Comparison of ENCODE assay signal across 2 cellular contexts in the genomic region with DNA sequence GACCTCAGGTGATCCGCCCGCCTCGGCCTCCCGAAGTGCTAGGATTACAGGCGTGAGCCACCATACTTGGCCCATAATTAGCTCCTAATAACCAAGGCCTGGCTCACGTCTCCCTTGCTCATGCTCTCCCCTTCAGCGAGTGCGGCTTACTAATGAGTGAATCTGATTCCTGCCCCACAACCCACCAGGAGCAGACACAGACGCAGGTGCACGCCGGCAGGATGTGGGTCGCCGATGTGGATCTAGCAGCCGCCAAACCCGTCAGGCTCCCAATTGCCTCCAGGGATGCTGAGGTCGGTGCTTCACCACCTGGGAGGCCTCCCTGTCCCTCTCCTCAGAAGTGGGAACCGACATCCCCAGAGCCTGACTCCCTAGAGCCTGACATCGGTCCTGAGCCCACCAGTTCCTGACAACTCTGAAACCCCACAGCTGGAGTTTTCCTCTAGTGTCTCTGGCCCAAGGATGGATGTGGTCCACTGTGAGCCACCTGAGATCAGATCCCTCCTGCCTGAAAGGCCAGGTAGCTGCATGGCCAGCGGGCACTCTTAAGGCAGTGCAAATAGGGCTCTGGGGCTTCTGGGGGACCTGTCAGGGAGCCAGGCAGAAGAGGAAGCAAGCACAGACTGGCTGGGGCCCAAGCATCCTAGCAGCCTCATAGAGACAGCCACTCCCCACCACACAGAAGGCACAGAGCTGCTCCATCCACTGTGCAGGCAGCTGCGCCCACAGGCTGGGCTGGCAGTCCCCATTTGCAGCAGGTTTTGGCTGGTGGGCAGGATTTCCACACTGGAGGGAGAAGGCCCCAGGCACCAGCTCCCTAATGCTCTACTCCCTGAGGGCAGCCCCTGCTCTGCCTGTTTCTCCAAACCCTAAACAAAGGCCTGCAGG.
TF ChIP-seq lines count a peak whose summit lies in the region.

No MANE protein-coding gene starts in this region.

TF ChIP-seq in SK-N-SH, 30 proteins besides CTCF, POLR2A, EP300 and RAD21 (continued from another document):
- TF ChIP-seq, protein P1, sequence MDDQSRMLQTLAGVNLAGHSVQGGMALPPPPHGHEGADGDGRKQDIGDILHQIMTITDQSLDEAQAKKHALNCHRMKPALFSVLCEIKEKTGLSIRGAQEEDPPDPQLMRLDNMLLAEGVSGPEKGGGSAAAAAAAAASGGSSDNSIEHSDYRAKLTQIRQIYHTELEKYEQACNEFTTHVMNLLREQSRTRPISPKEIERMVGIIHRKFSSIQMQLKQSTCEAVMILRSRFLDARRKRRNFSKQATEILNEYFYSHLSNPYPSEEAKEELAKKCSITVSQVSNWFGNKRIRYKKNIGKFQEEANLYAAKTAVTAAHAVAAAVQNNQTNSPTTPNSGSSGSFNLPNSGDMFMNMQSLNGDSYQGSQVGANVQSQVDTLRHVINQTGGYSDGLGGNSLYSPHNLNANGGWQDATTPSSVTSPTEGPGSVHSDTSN (IDR thresholded peaks at IDR 0.05): no peak
- TF ChIP-seq TAF1 (IDR thresholded peaks at IDR 0.05; ENCODE audit: borderline replicate concordance, low read depth, low read length): no peak
- no peak for TF ChIP-seq FOXM1 (IDR thresholded peaks at IDR 0.05; ENCODE audit: low read depth)

TF ChIP-seq in SK-N-SH treated with all-trans-retinoic acid at 6 μM for 48 hours, 23 proteins besides CTCF, POLR2A, EP300 and RAD21:
- no peak for TF ChIP-seq TSHZ2 (CRISPR knock-in tag; IDR thresholded peaks at IDR 0.05)
- no peak for TF ChIP-seq SNAI2 (CRISPR knock-in tag; IDR thresholded peaks at IDR 0.05)
- TF ChIP-seq CSDC2 (CRISPR knock-in tag; IDR thresholded peaks at IDR 0.05): no peak
- TF ChIP-seq, protein P2, sequence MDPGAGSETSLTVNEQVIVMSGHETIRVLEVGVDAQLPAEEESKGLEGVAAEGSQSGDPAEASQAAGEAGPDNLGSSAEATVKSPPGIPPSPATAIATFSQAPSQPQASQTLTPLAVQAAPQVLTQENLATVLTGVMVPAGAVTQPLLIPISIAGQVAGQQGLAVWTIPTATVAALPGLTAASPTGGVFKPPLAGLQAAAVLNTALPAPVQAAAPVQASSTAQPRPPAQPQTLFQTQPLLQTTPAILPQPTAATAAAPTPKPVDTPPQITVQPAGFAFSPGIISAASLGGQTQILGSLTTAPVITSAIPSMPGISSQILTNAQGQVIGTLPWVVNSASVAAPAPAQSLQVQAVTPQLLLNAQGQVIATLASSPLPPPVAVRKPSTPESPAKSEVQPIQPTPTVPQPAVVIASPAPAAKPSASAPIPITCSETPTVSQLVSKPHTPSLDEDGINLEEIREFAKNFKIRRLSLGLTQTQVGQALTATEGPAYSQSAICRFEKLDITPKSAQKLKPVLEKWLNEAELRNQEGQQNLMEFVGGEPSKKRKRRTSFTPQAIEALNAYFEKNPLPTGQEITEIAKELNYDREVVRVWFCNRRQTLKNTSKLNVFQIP (CRISPR knock-in tag; IDR thresholded peaks at IDR 0.05; ENCODE audit: borderline replicate concordance, low read depth): no peak
- TF ChIP-seq PPARA (CRISPR knock-in tag; IDR thresholded peaks at IDR 0.05; ENCODE audit: borderline replicate concordance): no peak
- TF ChIP-seq RARB (CRISPR knock-in tag; IDR thresholded peaks at IDR 0.05): no peak
- no peak for TF ChIP-seq ZNF8 (CRISPR knock-in tag; IDR thresholded peaks at IDR 0.05)
- no peak for TF ChIP-seq OSR1 (CRISPR knock-in tag; IDR thresholded peaks at IDR 0.05)
- TF ChIP-seq ARNTL (CRISPR knock-in tag; IDR thresholded peaks at IDR 0.05; ENCODE audit: borderline replicate concordance, low read depth): no peak
- no peak for TF ChIP-seq ZFP30 (CRISPR knock-in tag; IDR thresholded peaks at IDR 0.05)
- TF ChIP-seq ZNF565 (CRISPR knock-in tag; conservative IDR thresholded peaks at IDR 0.05; ENCODE audit: low read depth): no peak
- TF ChIP-seq, protein P3, sequence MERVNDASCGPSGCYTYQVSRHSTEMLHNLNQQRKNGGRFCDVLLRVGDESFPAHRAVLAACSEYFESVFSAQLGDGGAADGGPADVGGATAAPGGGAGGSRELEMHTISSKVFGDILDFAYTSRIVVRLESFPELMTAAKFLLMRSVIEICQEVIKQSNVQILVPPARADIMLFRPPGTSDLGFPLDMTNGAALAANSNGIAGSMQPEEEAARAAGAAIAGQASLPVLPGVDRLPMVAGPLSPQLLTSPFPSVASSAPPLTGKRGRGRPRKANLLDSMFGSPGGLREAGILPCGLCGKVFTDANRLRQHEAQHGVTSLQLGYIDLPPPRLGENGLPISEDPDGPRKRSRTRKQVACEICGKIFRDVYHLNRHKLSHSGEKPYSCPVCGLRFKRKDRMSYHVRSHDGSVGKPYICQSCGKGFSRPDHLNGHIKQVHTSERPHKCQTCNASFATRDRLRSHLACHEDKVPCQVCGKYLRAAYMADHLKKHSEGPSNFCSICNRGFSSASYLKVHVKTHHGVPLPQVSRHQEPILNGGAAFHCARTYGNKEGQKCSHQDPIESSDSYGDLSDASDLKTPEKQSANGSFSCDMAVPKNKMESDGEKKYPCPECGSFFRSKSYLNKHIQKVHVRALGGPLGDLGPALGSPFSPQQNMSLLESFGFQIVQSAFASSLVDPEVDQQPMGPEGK (CRISPR knock-in tag; IDR thresholded peaks at IDR 0.05; ENCODE audit: borderline replicate concordance): no peak
- no peak for TF ChIP-seq TOX (CRISPR knock-in tag; IDR thresholded peaks at IDR 0.05; ENCODE audit: borderline replicate concordance)
TF ChIP-seq in SK-N-SH treated with all-trans-retinoic acid at 6 μM for 48 hours: peak in this region for 0.
